ENCODE assay signal across 1 cellular context in the genomic region with DNA sequence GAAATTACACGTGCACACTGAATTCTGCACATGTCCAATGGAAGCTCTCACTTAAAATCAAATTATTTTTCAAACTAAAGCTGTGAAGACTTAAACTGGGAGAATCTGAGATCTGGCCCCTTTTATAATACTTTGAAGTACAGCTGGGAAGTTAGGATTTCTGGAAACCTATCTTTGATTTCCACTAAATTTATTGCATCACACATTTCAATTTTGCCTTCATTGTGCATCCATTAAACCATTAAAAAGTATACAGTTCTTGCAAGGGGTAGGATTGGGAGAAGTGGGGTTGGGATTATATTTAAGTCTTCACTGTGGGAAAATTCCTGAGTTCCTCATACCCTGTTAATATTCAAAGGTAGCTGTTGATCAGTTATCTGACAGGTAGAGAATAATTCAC.
TF ChIP-seq lines count a peak whose summit lies in the region.

No MANE protein-coding gene starts in this region.

TF ChIP-seq in K562, 482 proteins besides CTCF, POLR2A, EP300 and RAD21:
- TF ChIP-seq L3MBTL2 (IDR thresholded peaks at IDR 0.05) = 0 out of 2 replicates have a peak, but pooled peaks have one; percentile 25
- no peak for TF ChIP-seq GABPB2 (CRISPR knock-in tag; conservative IDR thresholded peaks at IDR 0.05)
- no peak for TF ChIP-seq ZNF586 (CRISPR knock-in tag; conservative IDR thresholded peaks at IDR 0.05)
- TF ChIP-seq, protein P1, sequence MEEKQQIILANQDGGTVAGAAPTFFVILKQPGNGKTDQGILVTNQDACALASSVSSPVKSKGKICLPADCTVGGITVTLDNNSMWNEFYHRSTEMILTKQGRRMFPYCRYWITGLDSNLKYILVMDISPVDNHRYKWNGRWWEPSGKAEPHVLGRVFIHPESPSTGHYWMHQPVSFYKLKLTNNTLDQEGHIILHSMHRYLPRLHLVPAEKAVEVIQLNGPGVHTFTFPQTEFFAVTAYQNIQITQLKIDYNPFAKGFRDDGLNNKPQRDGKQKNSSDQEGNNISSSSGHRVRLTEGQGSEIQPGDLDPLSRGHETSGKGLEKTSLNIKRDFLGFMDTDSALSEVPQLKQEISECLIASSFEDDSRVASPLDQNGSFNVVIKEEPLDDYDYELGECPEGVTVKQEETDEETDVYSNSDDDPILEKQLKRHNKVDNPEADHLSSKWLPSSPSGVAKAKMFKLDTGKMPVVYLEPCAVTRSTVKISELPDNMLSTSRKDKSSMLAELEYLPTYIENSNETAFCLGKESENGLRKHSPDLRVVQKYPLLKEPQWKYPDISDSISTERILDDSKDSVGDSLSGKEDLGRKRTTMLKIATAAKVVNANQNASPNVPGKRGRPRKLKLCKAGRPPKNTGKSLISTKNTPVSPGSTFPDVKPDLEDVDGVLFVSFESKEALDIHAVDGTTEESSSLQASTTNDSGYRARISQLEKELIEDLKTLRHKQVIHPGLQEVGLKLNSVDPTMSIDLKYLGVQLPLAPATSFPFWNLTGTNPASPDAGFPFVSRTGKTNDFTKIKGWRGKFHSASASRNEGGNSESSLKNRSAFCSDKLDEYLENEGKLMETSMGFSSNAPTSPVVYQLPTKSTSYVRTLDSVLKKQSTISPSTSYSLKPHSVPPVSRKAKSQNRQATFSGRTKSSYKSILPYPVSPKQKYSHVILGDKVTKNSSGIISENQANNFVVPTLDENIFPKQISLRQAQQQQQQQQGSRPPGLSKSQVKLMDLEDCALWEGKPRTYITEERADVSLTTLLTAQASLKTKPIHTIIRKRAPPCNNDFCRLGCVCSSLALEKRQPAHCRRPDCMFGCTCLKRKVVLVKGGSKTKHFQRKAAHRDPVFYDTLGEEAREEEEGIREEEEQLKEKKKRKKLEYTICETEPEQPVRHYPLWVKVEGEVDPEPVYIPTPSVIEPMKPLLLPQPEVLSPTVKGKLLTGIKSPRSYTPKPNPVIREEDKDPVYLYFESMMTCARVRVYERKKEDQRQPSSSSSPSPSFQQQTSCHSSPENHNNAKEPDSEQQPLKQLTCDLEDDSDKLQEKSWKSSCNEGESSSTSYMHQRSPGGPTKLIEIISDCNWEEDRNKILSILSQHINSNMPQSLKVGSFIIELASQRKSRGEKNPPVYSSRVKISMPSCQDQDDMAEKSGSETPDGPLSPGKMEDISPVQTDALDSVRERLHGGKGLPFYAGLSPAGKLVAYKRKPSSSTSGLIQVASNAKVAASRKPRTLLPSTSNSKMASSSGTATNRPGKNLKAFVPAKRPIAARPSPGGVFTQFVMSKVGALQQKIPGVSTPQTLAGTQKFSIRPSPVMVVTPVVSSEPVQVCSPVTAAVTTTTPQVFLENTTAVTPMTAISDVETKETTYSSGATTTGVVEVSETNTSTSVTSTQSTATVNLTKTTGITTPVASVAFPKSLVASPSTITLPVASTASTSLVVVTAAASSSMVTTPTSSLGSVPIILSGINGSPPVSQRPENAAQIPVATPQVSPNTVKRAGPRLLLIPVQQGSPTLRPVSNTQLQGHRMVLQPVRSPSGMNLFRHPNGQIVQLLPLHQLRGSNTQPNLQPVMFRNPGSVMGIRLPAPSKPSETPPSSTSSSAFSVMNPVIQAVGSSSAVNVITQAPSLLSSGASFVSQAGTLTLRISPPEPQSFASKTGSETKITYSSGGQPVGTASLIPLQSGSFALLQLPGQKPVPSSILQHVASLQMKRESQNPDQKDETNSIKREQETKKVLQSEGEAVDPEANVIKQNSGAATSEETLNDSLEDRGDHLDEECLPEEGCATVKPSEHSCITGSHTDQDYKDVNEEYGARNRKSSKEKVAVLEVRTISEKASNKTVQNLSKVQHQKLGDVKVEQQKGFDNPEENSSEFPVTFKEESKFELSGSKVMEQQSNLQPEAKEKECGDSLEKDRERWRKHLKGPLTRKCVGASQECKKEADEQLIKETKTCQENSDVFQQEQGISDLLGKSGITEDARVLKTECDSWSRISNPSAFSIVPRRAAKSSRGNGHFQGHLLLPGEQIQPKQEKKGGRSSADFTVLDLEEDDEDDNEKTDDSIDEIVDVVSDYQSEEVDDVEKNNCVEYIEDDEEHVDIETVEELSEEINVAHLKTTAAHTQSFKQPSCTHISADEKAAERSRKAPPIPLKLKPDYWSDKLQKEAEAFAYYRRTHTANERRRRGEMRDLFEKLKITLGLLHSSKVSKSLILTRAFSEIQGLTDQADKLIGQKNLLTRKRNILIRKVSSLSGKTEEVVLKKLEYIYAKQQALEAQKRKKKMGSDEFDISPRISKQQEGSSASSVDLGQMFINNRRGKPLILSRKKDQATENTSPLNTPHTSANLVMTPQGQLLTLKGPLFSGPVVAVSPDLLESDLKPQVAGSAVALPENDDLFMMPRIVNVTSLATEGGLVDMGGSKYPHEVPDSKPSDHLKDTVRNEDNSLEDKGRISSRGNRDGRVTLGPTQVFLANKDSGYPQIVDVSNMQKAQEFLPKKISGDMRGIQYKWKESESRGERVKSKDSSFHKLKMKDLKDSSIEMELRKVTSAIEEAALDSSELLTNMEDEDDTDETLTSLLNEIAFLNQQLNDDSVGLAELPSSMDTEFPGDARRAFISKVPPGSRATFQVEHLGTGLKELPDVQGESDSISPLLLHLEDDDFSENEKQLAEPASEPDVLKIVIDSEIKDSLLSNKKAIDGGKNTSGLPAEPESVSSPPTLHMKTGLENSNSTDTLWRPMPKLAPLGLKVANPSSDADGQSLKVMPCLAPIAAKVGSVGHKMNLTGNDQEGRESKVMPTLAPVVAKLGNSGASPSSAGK (IDR thresholded peaks at IDR 0.05) = 0 out of 2 replicates have a peak, but pooled peaks have one; percentile 22
- no peak for TF ChIP-seq TBL1XR1 (IDR thresholded peaks at IDR 0.05; ENCODE audit: low read length in 2 of 2)
- peak; percentile 14 for TF ChIP-seq BRD9 (IDR thresholded peaks at IDR 0.05; ENCODE audit: low read depth, partially characterized antibody)
- TF ChIP-seq PTBP1 (IDR thresholded peaks at IDR 0.05; ENCODE audit: low read depth, low read length) = no peak
- peak; percentile 28; the same call in 1 of the 2 replicates for TF ChIP-seq STAT5A (IDR thresholded peaks at IDR 0.05; ENCODE audit: borderline replicate concordance, low read length)
- 0 out of 2 replicates have a peak, but pooled peaks have one; percentile 10 for TF ChIP-seq FOXJ2 (tag; IDR thresholded peaks at IDR 0.05)
- peak; percentile 65 for TF ChIP-seq ATF3 (IDR thresholded peaks at IDR 0.05)
- no peak for TF ChIP-seq ATF3 (CRISPR knock-in tag; conservative IDR thresholded peaks at IDR 0.05)
- no peak for TF ChIP-seq CEBPG (CRISPR knock-in tag; IDR thresholded peaks at IDR 0.05)
- peak; percentile 40 to 55; a peak in 3 of 4 replicates for TF ChIP-seq CEBPG (tag; conservative IDR thresholded peaks at IDR 0.05 in 1 of 2, IDR thresholded peaks at IDR 0.05 in 1 of 2)
- no peak for TF ChIP-seq OTX1 (CRISPR knock-in tag; IDR thresholded peaks at IDR 0.05)
- peak; percentile 72 for TF ChIP-seq CEBPB (tag; IDR thresholded peaks at IDR 0.05)
